In genomic region chr11:12110201-12110713, GRCh38 we compare ENCODE assay signal across 8 cellular contexts. TPM values are rescaled to one million over a fixed set of nuclear protein-coding genes. Genes with fewer than 3 reads are reported as not detected.
DNase-seq lines count a peak whose midpoint lies in the region; ATAC-seq, FAIRE-seq and TF ChIP-seq lines count a peak whose summit lies in the region.

MICAL2 (plus strand) TSS chr11:12110590; CDS start chr11:12162156, 51,566 bp downstream.

- H3K4me3 ChIP-seq in A549 (peak within 1 kb of the TSS; percentile 83), spleen (peak within 1 kb of the TSS; percentile 62 to 90 (median 75))

- 0% methylated on average over 10 of the region's 56 CpGs for WGBS in A549 (ENCODE audit: missing lambda C conversion rate)
- whole genome bisulfite sequencing in spleen, 5 donors, result 0 to 3% (median 1%) methylated on average over 6 to 56 of the region's 56 CpGs

- no peaks in the 10 kb centered on the region for H3K36me3 ChIP-seq in spleen

- TF ChIP-seq POLR2A in A549 (IDR thresholded peaks at IDR 0.05; ENCODE audit: low read length) (peak; percentile 18), spleen (IDR thresholded peaks at IDR 0.05) (no peak)

- intact Hi-C loops in spleen (cut with DNase I; ENCODE audit: low total_unique reads), result no loop called here

- H3K27me3 ChIP-seq in spleen (replicated peaks in 1 of 7), result peaks cover 0 to 22% (median 0%) of the 10 kb centered on the region in 7 donors

- no peak for FAIRE-seq in A549 (lab: Jason Lieb, UNC)

- TF ChIP-seq CTCF in A549 (IDR thresholded peaks at IDR 0.05) (no peak), spleen (IDR thresholded peaks at IDR 0.05 in 8 of 11, conservative IDR thresholded peaks at IDR 0.05 in 3 of 11) (peak in 2 of 11 experiments; percentile 12 to 30)

- H3K27ac ChIP-seq in A549 (peak within 1 kb of the TSS; percentile 83 to 92), caudate nucleus (ENCODE audit: low read depth, low read length) (no peak within 1 kb of the TSS), spleen (peak within 1 kb of the TSS in 7 of 8 donors; percentile 33 to 84 (median 68))

- DNase-seq in A549 (ENCODE audit: low read depth in 1 of 2, low spot score in 1 of 2) (peak; percentile 85 to 96), NCI-H2196 treated with DMSO at 0.1 percent for 48 hours (lab: John Stamatoyannopoulos, UW; ENCODE audit: unreplicated experiment) (peak; percentile 81), caudate nucleus (lab: John Stamatoyannopoulos, UW) (peak in 59 of 61 donors; percentile 16 to 89 (median 71)), inferior parietal cortex (ENCODE audit: extremely low spot score) (peak; percentile 83), spleen (peak; percentile 95)
- DNase-seq in activated CD4-positive, CD25-positive, alpha-beta regulatory T cell (lab: John Stamatoyannopoulos, UW), result peak; percentile 70 to 71 (median 70)

- TF ChIP-seq EP300 in A549 (IDR thresholded peaks at IDR 0.05), result no peak

- peak; percentile 5 to 13; a peak in 2 of 5 replicates for TF ChIP-seq RAD21 in A549 (conservative IDR thresholded peaks at IDR 0.05 in 1 of 2, IDR thresholded peaks at IDR 0.05 in 1 of 2)

- POLR2A ChIA-PET in A549 (lab: Yijun Ruan, JAX), result interaction anchor here (0.6 to 2.8 kb wide), 9 partner anchors 11 to 1000 kb away, joined by 3 to 16 read pairs (median 3); no protein-coding TSS in a partner anchor

- CTCF ChIA-PET in A549 (lab: Yijun Ruan, JAX), result interaction anchor here (0.8 to 2.9 kb wide), 10 partner anchors 11 to 178 kb away, joined by 3 to 10 read pairs (median 4); no protein-coding TSS in a partner anchor

- ATAC-seq in A549 (peak; percentile 95 to 97), GM18870 (IDR thresholded peaks at IDR 0.05; ENCODE audit: unreplicated experiment) (peak; percentile 68), HG03108 (IDR thresholded peaks at IDR 0.05; ENCODE audit: unreplicated experiment) (peak; percentile 98)

- H3K9me3 ChIP-seq in A549 (no peaks in the 10 kb centered on the region), spleen (no peaks in the 10 kb centered on the region)

- peaks cover 23% of the 10 kb centered on the region for H3K4me1 ChIP-seq in A549
- peaks cover 3 to 39% (median 21%) of the 10 kb centered on the region in 6 donors for H3K4me1 ChIP-seq in spleen

- peak within 1 kb of the TSS; percentile 95 for H3K4me2 ChIP-seq in A549

TF ChIP-seq in A549, 52 proteins besides CTCF, POLR2A, EP300 and RAD21 (continues in another document):
- peak; percentile 57 for TF ChIP-seq E2F6 (IDR thresholded peaks at IDR 0.05; ENCODE audit: borderline replicate concordance, low read depth)
- no peak for TF ChIP-seq HOXB5 (CRISPR knock-in tag; IDR thresholded peaks at IDR 0.05)
- no peak for TF ChIP-seq NPAS2 (CRISPR knock-in tag; IDR thresholded peaks at IDR 0.05; ENCODE audit: borderline replicate concordance)
- no peak for TF ChIP-seq CHD2 (IDR thresholded peaks at IDR 0.05; ENCODE audit: low read length, partially characterized antibody)
- no peak for TF ChIP-seq HEYL (CRISPR knock-in tag; IDR thresholded peaks at IDR 0.05)
- no peak for TF ChIP-seq NR3C1 (IDR thresholded peaks at IDR 0.05)
- peak; percentile 95 for TF ChIP-seq MAX (IDR thresholded peaks at IDR 0.05)
- no peak for TF ChIP-seq EHMT2 (IDR thresholded peaks at IDR 0.05; ENCODE audit: low read depth)
- TF ChIP-seq MYC (IDR thresholded peaks at IDR 0.05; ENCODE audit: borderline replicate concordance, low read length), result peak; percentile 86
- TF ChIP-seq ESRRA (IDR thresholded peaks at IDR 0.05; ENCODE audit: borderline replicate concordance, low read length), result no peak
- TF ChIP-seq NFE2L2 (conservative IDR thresholded peaks at IDR 0.05; ENCODE audit: low read length), result no peak
- TF ChIP-seq FOSL2 (IDR thresholded peaks at IDR 0.05), result no peak
- TF ChIP-seq FOSL2 (CRISPR knock-in tag; IDR thresholded peaks at IDR 0.05), result peak; percentile 20; the same call in 1 of the 2 replicates
- no peak for TF ChIP-seq REST (IDR thresholded peaks at IDR 0.05)
- no peak for TF ChIP-seq MAZ (IDR thresholded peaks at IDR 0.05; ENCODE audit: borderline replicate concordance, low read depth, low read length)
- TF ChIP-seq CEBPB (IDR thresholded peaks at IDR 0.05), result no peak
- TF ChIP-seq JUNB (IDR thresholded peaks at IDR 0.05), result no peak
- TF ChIP-seq FOXS1 (CRISPR knock-in tag; IDR thresholded peaks at IDR 0.05), result no peak
- TF ChIP-seq HES2 (IDR thresholded peaks at IDR 0.05), result no peak
- no peak for TF ChIP-seq HOXA7 (CRISPR knock-in tag; IDR thresholded peaks at IDR 0.05)
- no peak for TF ChIP-seq CHD4 (IDR thresholded peaks at IDR 0.05; ENCODE audit: borderline replicate concordance)
- TF ChIP-seq ZFP36 (IDR thresholded peaks at IDR 0.05; ENCODE audit: borderline replicate concordance, partially characterized antibody), result no peak
- TF ChIP-seq ZC3H11A (IDR thresholded peaks at IDR 0.05), result no peak
- peak; percentile 57; the same call in 1 of the 3 replicates for TF ChIP-seq BCL3 (IDR thresholded peaks at IDR 0.05)
- TF ChIP-seq JUN (IDR thresholded peaks at IDR 0.05), result peak in 1 of 2 experiments; percentile 32; a peak in 1 of 5 replicates
- TF ChIP-seq HDAC2 (IDR thresholded peaks at IDR 0.05), result no peak
- TF ChIP-seq USF2 (IDR thresholded peaks at IDR 0.05), result peak; percentile 58

RNA-seq across cellular contexts. Expression of gene MICAL2, which starts in this region (rescaled TPM):
- polyA plus RNA-seq in A549 (2011; rRNA removed) (42.1 and 52.4 TPM in 2 replicates), A549 (2017; fragmentation: RNase III; extraction: RNeasy Plus Mini Kit Qiagen cat#74134 plus additional on column Dnase treatment) (39.8 to 43.6 TPM (median 43.5 TPM) in 3 replicates), spleen (1 to 10 TPM; 1.9 to 4.6 (median 2.2) TPM)
- 19.3 and 22.9 TPM in 2 replicates for polyA plus RNA-seq in A549 (2012; cell fraction: cytosol; rRNA removed)
- polyA plus RNA-seq in A549 (2012; cell fraction: nucleus; rRNA removed), result 25.5 and 31.9 TPM in 2 replicates
- polyA minus RNA-seq in A549 (2011; rRNA and poly(A)+ RNA removed), result 104 and 112 TPM in 2 replicates
- total RNA-seq in spleen, result 10 to 100 TPM; 18.6 to 50.8 (median 36.4) TPM
